Comparison of ENCODE assay signal across 14 cellular contexts in genomic region chr5:34957299-34957698, GRCh38.
"Had no signal": no experiment of that assay in that cellular context is flagged by ENCODE, and none has a peak within 500 bp of the region (broad histone marks: within the 10 kb centered on the region; RNA-seq: fewer than 3 reads in every experiment).

No MANE protein-coding gene starts in this region.

- H3K4me3 Mint-ChIP-seq: activated B cell treated with CpG ODN at 0.5 μM for 24 hours; activated CD4-positive, alpha-beta T cell treated with anti-CD3 and anti-CD28 coated beads, Interleukin-2, amount 10 ng/mL, durations not matched to agents 24 days and 14 days; activated T-helper 1 cell treated with anti-CD3 and anti-CD28 coated beads, Interleukin-12 subunit alpha, Interleukin-12 subunit beta, Interleukin-2, Interleukin-4 antibody, amounts not matched to agents 30 ng/mL and 10 ng/mL and 1 ng/mL, durations not matched to agents 14 hours and 24 hours and 36 hours; naive thymus-derived CD4-positive, alpha-beta T cell; T-helper 17 cell had no signal

- H3K27me3 Mint-ChIP-seq: activated B cell treated with CpG ODN at 0.5 μM for 24 hours; activated CD4-positive, alpha-beta T cell treated with anti-CD3 and anti-CD28 coated beads, Interleukin-2, amount 10 ng/mL, durations not matched to agents 24 days and 14 days; naive thymus-derived CD4-positive, alpha-beta T cell; T-helper 17 cell had no signal

- DNase-seq: activated B cell treated with CpG ODN at 0.5 μM for 24 hours; activated CD4-positive, alpha-beta T cell treated with anti-CD3 and anti-CD28 coated beads, Interleukin-2, amount 10 ng/mL, durations not matched to agents 24 days and 14 days; activated naive CD4-positive, alpha-beta T cell treated with Interleukin-2 at 50 U/mL for 16 hours; naive thymus-derived CD4-positive, alpha-beta T cell; posterior cingulate gyrus; T-helper 17 cell; tibial artery had no signal

- H3K27ac ChIP-seq: neutrophil, tibial artery, vagina had no signal

- H3K27me3 ChIP-seq: neutrophil, right atrium auricular region, tibial artery, vagina had no signal

- H3K9me3 Mint-ChIP-seq: activated B cell treated with CpG ODN at 0.5 μM for 24 hours; activated CD4-positive, alpha-beta T cell treated with anti-CD3 and anti-CD28 coated beads, Interleukin-2, amount 10 ng/mL, durations not matched to agents 24 days and 14 days; activated T-helper 1 cell treated with anti-CD3 and anti-CD28 coated beads, Interleukin-12 subunit alpha, Interleukin-12 subunit beta, Interleukin-2, Interleukin-4 antibody, amounts not matched to agents 30 ng/mL and 10 ng/mL and 1 ng/mL, durations not matched to agents 14 hours and 24 hours and 36 hours; naive thymus-derived CD4-positive, alpha-beta T cell had no signal

- FAIRE-seq: colon had no signal

- H3K4me1 ChIP-seq: right atrium auricular region, tibial artery, vagina had no signal

- H3K27ac Mint-ChIP-seq: activated B cell treated with CpG ODN at 0.5 μM for 24 hours; activated CD4-positive, alpha-beta T cell treated with anti-CD3 and anti-CD28 coated beads, Interleukin-2, amount 10 ng/mL, durations not matched to agents 24 days and 14 days; activated T-helper 1 cell treated with anti-CD3 and anti-CD28 coated beads, Interleukin-12 subunit alpha, Interleukin-12 subunit beta, Interleukin-2, Interleukin-4 antibody, amounts not matched to agents 30 ng/mL and 10 ng/mL and 1 ng/mL, durations not matched to agents 14 hours and 24 hours and 36 hours; T-helper 17 cell had no signal

- H3K4me3 ChIP-seq: lung, right atrium auricular region, smooth muscle cell, tibial artery, vagina had no signal

- H3K9me3 ChIP-seq: neutrophil, right atrium auricular region, tibial artery, vagina had no signal

- H3K4me2 ChIP-seq: smooth muscle cell had no signal
